ENCODE assay signal across 16 cellular contexts in genomic region chr3:40930131-40930538, GRCh38.
A peak's percentile ranks its signal among the peaks of the same experiment; 100 is the strongest.
DNase-seq lines count a peak whose midpoint lies in the region; ATAC-seq and TF ChIP-seq lines count a peak whose summit lies in the region.
"Had no signal": no experiment of that assay in that cellular context is flagged by ENCODE, and none has a peak within 500 bp of the region (broad histone marks: within the 10 kb centered on the region; RNA-seq: fewer than 3 reads in every experiment).

No MANE protein-coding gene starts in this region.

- peaks cover 14 to 28% of the 10 kb centered on the region in 2 donors for H3K27me3 Mint-ChIP-seq in CD8-positive, alpha-beta memory T cell

- peaks cover 0 to 16% (median 0%) of the 10 kb centered on the region in 4 donors for H3K4me1 ChIP-seq in right lobe of liver
- H3K4me1 ChIP-seq in CD8-positive, alpha-beta memory T cell (ENCODE audit: insufficient read depth, low read length): no peaks in the 10 kb centered on the region
- H3K4me1 ChIP-seq: vagina had no signal

- H3K4me3 ChIP-seq in brain microvascular endothelial cell (ENCODE audit: low read depth, low read length) (no peak overlapping the region), right lobe of liver (no peak overlapping the region)
- no peak overlapping the region for H3K4me3 ChIP-seq in CD8-positive, alpha-beta memory T cell (ENCODE audit: low read length)
- H3K4me3 ChIP-seq: BLaER1 treated with 17β-estradiol and CSF1 and Interleukin-3, amounts not matched to agents 10 nM and 100 nM; dorsolateral prefrontal cortex; skin epidermis; vagina had no signal

- H3K9me3 Mint-ChIP-seq in CD8-positive, alpha-beta memory T cell: peaks cover 3 to 13% (median 6%) of the 10 kb centered on the region in 5 donors
- H3K9me3 Mint-ChIP-seq: T-helper 1 cell treated with Interleukin-12 subunit alpha and Interleukin-12 subunit beta and Interleukin-4 antibody, amounts not matched to agents 30 μg/mL and 1 μg/mL, for 36 hours had no signal

- H3K27ac Mint-ChIP-seq in CD8-positive, alpha-beta memory T cell: no peak overlapping the region
- H3K27ac Mint-ChIP-seq: activated CD8-positive, alpha-beta T cell treated with anti-CD3 and anti-CD28 coated beads, Interleukin-2, amount 10 ng/mL, durations not matched to agents 7 days and 5 days; activated naive CD8-positive, alpha-beta T cell; T-helper 1 cell treated with Interleukin-12 subunit alpha and Interleukin-12 subunit beta and Interleukin-4 antibody, amounts not matched to agents 30 μg/mL and 1 μg/mL, for 36 hours had no signal

- TF ChIP-seq POLR2A in right lobe of liver (IDR thresholded peaks at IDR 0.05): no peak

- H3K36me3 ChIP-seq in brain microvascular endothelial cell (replicated peaks) (no peaks in the 10 kb centered on the region), right lobe of liver (no peaks in the 10 kb centered on the region)
- H3K36me3 ChIP-seq in CD8-positive, alpha-beta memory T cell (ENCODE audit: insufficient read depth, low read length): no peaks in the 10 kb centered on the region
- H3K36me3 ChIP-seq: BLaER1 treated with 17β-estradiol and CSF1 and Interleukin-3, amounts not matched to agents 10 nM and 100 nM; vagina had no signal

- peak; percentile 89 to 98 (median 92) for ATAC-seq in right lobe of liver
- no peak for ATAC-seq in HG03342 (IDR thresholded peaks at IDR 0.05; ENCODE audit: unreplicated experiment)
- ATAC-seq in GM19397 (IDR thresholded peaks at IDR 0.05; ENCODE audit: unreplicated experiment): no peak
- ATAC-seq: activated CD8-positive, alpha-beta T cell treated with anti-CD3 and anti-CD28 coated beads, Interleukin-2, amount 10 ng/mL, durations not matched to agents 7 days and 5 days had no signal

- intact Hi-C loops in right lobe of liver (cut with DNase I): no loop called here

- H3K9me3 ChIP-seq in right lobe of liver: no peaks in the 10 kb centered on the region
- no peaks in the 10 kb centered on the region for H3K9me3 ChIP-seq in CD8-positive, alpha-beta memory T cell (ENCODE audit: low read length)
- H3K9me3 ChIP-seq: vagina had no signal

- POLR2A ChIA-PET in CD8-positive, alpha-beta memory T cell (lab: Charles Lee): no interaction called here

- no peak overlapping the region for H3K27ac ChIP-seq in brain microvascular endothelial cell
- H3K27ac ChIP-seq in right lobe of liver: no peak overlapping the region
- H3K27ac ChIP-seq in CD8-positive, alpha-beta memory T cell (ENCODE audit: low read depth, low read length): no peak overlapping the region
- H3K27ac ChIP-seq: BLaER1 treated with 17β-estradiol and CSF1 and Interleukin-3, amounts not matched to agents 10 nM and 100 nM; dorsolateral prefrontal cortex; skin epidermis; vagina had no signal

- in situ Hi-C loops in brain microvascular endothelial cell (cut with HindIII; ENCODE audit: low pct_ligation_motif_present, low sequenced_read_pairs): no loop called here

- H3K4me1 Mint-ChIP-seq in CD8-positive, alpha-beta memory T cell: no peaks in the 10 kb centered on the region

- H3K36me3 Mint-ChIP-seq in CD8-positive, alpha-beta memory T cell: no peaks in the 10 kb centered on the region
- H3K36me3 Mint-ChIP-seq: activated naive CD8-positive, alpha-beta T cell had no signal

- DNase-seq in CD1c-positive myeloid dendritic cell (ENCODE audit: extremely low spot score): peak; percentile 54
- peak; percentile 82 for DNase-seq in MV-4-11 (lab: John Stamatoyannopoulos, UW)
- peak; percentile 16 for DNase-seq in brain microvascular endothelial cell
- DNase-seq in right lobe of liver: peak; percentile 57 to 89 (median 77)
- no peak for DNase-seq in NCI-H187 (lab: John Stamatoyannopoulos, UW)
- no peak for DNase-seq in CD8-positive, alpha-beta memory T cell
- DNase-seq: activated CD8-positive, alpha-beta T cell treated with anti-CD3 and anti-CD28 coated beads, Interleukin-2, amount 10 ng/mL, durations not matched to agents 7 days and 5 days; dorsolateral prefrontal cortex; NCI-H526 treated with DMSO at 0.1 percent for 48 hours had no signal

- no peaks in the 10 kb centered on the region for H3K27me3 ChIP-seq in brain microvascular endothelial cell (replicated peaks)
- H3K27me3 ChIP-seq in right lobe of liver: no peaks in the 10 kb centered on the region
- no peaks in the 10 kb centered on the region for H3K27me3 ChIP-seq in CD8-positive, alpha-beta memory T cell (ENCODE audit: insufficient read depth, low read length, poor library complexity, severe bottlenecking)
- H3K27me3 ChIP-seq: BLaER1 treated with 17β-estradiol and CSF1 and Interleukin-3, amounts not matched to agents 10 nM and 100 nM; dorsolateral prefrontal cortex; vagina had no signal

- no peak overlapping the region for H3K4me3 Mint-ChIP-seq in CD8-positive, alpha-beta memory T cell
- H3K4me3 Mint-ChIP-seq: activated CD8-positive, alpha-beta T cell treated with anti-CD3 and anti-CD28 coated beads, Interleukin-2, amount 10 ng/mL, durations not matched to agents 7 days and 5 days; activated naive CD8-positive, alpha-beta T cell; T-helper 1 cell treated with Interleukin-12 subunit alpha and Interleukin-12 subunit beta and Interleukin-4 antibody, amounts not matched to agents 30 μg/mL and 1 μg/mL, for 36 hours had no signal

- CTCF ChIA-PET in CD8-positive, alpha-beta memory T cell (lab: Charles Lee): no interaction called here

- TF ChIP-seq CTCF in brain microvascular endothelial cell (IDR thresholded peaks at IDR 0.05; ENCODE audit: low read depth, low read length, missing control alignments): peak; percentile 47
- TF ChIP-seq CTCF in right lobe of liver (IDR thresholded peaks at IDR 0.05): peak in 1 of 4 donors; percentile 46

Comparison
In these comparisons a context has a peak if more than half of its experiments do, and no peak if none do; other contexts are left out.
1. DNase-seq: peak in CD1c-positive myeloid dendritic cell (single experiment), MV-4-11 (single experiment), brain microvascular endothelial cell (single experiment) and right lobe of liver (3 of 3); none in NCI-H187 (0 of 2) and CD8-positive, alpha-beta memory T cell (0 of 5).
2. ATAC-seq: peak in right lobe of liver (4 of 4); none in HG03342 (single experiment) and GM19397 (single experiment).